Comparison of ENCODE assay signal across 1 cellular context in genomic region chr13:39259371-39259770, GRCh38.
TF ChIP-seq lines count a peak whose summit lies in the region.

No MANE protein-coding gene starts in this region.

TF ChIP-seq in GM12878, 131 proteins besides CTCF, POLR2A, EP300 and RAD21 (continued from another document and continues in another):
- TF ChIP-seq EED (IDR thresholded peaks at IDR 0.05; ENCODE audit: low read depth) (no peak), DPF2 (IDR thresholded peaks at IDR 0.05) (peak; percentile 55; the same call in 1 of the 2 replicates), MLLT1 (IDR thresholded peaks at IDR 0.05) (0 out of 2 replicates have a peak, but pooled peaks have one; percentile 23), MTA2 (IDR thresholded peaks at IDR 0.05; ENCODE audit: low read depth) (peak; percentile 69), HCFC1 (IDR thresholded peaks at IDR 0.05; ENCODE audit: low read length) (no peak), ATF7 (IDR thresholded peaks at IDR 0.05; ENCODE audit: low read depth) (no peak), NKRF (conservative IDR thresholded peaks at IDR 0.05) (no peak), HSF1 (IDR thresholded peaks at IDR 0.05; ENCODE audit: low read depth, low read length) (no peak), WRNIP1 (IDR thresholded peaks at IDR 0.05; ENCODE audit: borderline replicate concordance, low read depth, low read length) (no peak), IRF4 (IDR thresholded peaks at IDR 0.05; ENCODE audit: low read depth, low read length) (no peak), TBL1XR1 (IDR thresholded peaks at IDR 0.05; ENCODE audit: low read depth, low read length) (no peak), STAT3 (IDR thresholded peaks at IDR 0.05; ENCODE audit: low read depth, low read length) (no peak), CREM (IDR thresholded peaks at IDR 0.05; ENCODE audit: low read depth) (peak; percentile 38; the same call in 1 of the 2 replicates), ZNF384 (IDR thresholded peaks at IDR 0.05; ENCODE audit: borderline replicate concordance, low read depth, low read length) (no peak), POLR2AphosphoS2 (IDR thresholded peaks at IDR 0.05; ENCODE audit: low read depth, low read length) (no peak), KAT2A (conservative IDR thresholded peaks at IDR 0.05; ENCODE audit: control insufficient read depth, low read depth, low read length) (no peak), CBX5 (IDR thresholded peaks at IDR 0.05; ENCODE audit: low read depth) (no peak), ZNF24 (IDR thresholded peaks at IDR 0.05) (no peak), ZBTB33 (IDR thresholded peaks at IDR 0.05) (no peak), PAX5 (IDR thresholded peaks at IDR 0.05; ENCODE audit: borderline replicate concordance, low read depth, low read length) (no peak), ZNF207 (IDR thresholded peaks at IDR 0.05; ENCODE audit: borderline replicate concordance) (no peak), SREBF2 (IDR thresholded peaks at IDR 0.05; ENCODE audit: low read length) (no peak), HDAC6 (IDR thresholded peaks at IDR 0.05; ENCODE audit: unreplicated experiment) (no peak), RUNX3 (IDR thresholded peaks at IDR 0.05; ENCODE audit: low read length) (peak; percentile 79), E2F4 (IDR thresholded peaks at IDR 0.05; ENCODE audit: low read depth, low read length) (no peak), CHD1 (IDR thresholded peaks at IDR 0.05; ENCODE audit: low read depth, low read length) (no peak), RCOR1 (conservative IDR thresholded peaks at IDR 0.05; ENCODE audit: low read depth, low read length) (no peak), USF1 (IDR thresholded peaks at IDR 0.05; ENCODE audit: borderline replicate concordance, extremely low read length, insufficient read depth, low read depth, low read length) (no peak), EGR1 (IDR thresholded peaks at IDR 0.05; ENCODE audit: borderline replicate concordance in 1 of 2, low read depth in 2 of 2, low read length in 2 of 2) (no peak), JUNB (IDR thresholded peaks at IDR 0.05) (no peak), MAX (IDR thresholded peaks at IDR 0.05; ENCODE audit: low read depth, low read length) (no peak), RAD51 (IDR thresholded peaks at IDR 0.05) (no peak), YBX1 (IDR thresholded peaks at IDR 0.05) (no peak), FOXM1 (IDR thresholded peaks at IDR 0.05; ENCODE audit: low read depth, low read length) (peak; percentile 47; the same call in 1 of the 2 replicates), BCL11A (IDR thresholded peaks at IDR 0.05; ENCODE audit: low read depth, low read length) (peak; percentile 68; the same call in 1 of the 2 replicates), CEBPB (IDR thresholded peaks at IDR 0.05; ENCODE audit: borderline replicate concordance in 1 of 2, low read depth in 2 of 2, low read length in 2 of 2) (no peak), CREB1 (IDR thresholded peaks at IDR 0.05; ENCODE audit: low read depth) (no peak), BMI1 (IDR thresholded peaks at IDR 0.05; ENCODE audit: borderline replicate concordance) (peak; percentile 82), KLF5 (IDR thresholded peaks at IDR 0.05; ENCODE audit: partially characterized antibody) (no peak), ZNF217 (IDR thresholded peaks at IDR 0.05) (no peak), MEF2A (IDR thresholded peaks at IDR 0.05; ENCODE audit: insufficient read depth, low read depth, low read length) (no peak), HDAC2 (IDR thresholded peaks at IDR 0.05) (no peak), PKNOX1 (IDR thresholded peaks at IDR 0.05) (peak; percentile 60; the same call in 1 of the 2 replicates), ATF3 (IDR thresholded peaks at IDR 0.05; ENCODE audit: borderline replicate concordance, extremely low read depth, low read depth, low read length) (no peak), BACH1 (IDR thresholded peaks at IDR 0.05; ENCODE audit: borderline replicate concordance) (no peak), TCF7 (IDR thresholded peaks at IDR 0.05; ENCODE audit: borderline replicate concordance) (peak; percentile 84), FOS (IDR thresholded peaks at IDR 0.05; ENCODE audit: borderline replicate concordance, extremely low read depth, insufficient read length) (no peak), ATF2 (IDR thresholded peaks at IDR 0.05; ENCODE audit: low read length) (no peak), PBX3 (IDR thresholded peaks at IDR 0.05; ENCODE audit: insufficient replicate concordance, low read depth, low read length) (no peak), IKZF1 (conservative IDR thresholded peaks at IDR 0.05) (peak; percentile 56), GABPA (IDR thresholded peaks at IDR 0.05; ENCODE audit: low read depth) (no peak), SMAD1 (IDR thresholded peaks at IDR 0.05; ENCODE audit: low read depth, partially characterized antibody) (no peak), CBFB (IDR thresholded peaks at IDR 0.05; ENCODE audit: low read depth) (no peak), BHLHE40 (IDR thresholded peaks at IDR 0.05; ENCODE audit: borderline replicate concordance in 1 of 2, low read depth in 2 of 2, low read length in 1 of 2) (peak in 1 of 2 experiments; percentile 16; a peak in 1 of 4 replicates), FOXK2 (IDR thresholded peaks at IDR 0.05) (no peak), ASH2L (IDR thresholded peaks at IDR 0.05; ENCODE audit: borderline replicate concordance, low read depth) (no peak), RELB (IDR thresholded peaks at IDR 0.05; ENCODE audit: low read depth) (peak; percentile 87)
